ENCODE assay signal across 13 cellular contexts in the genomic region with DNA sequence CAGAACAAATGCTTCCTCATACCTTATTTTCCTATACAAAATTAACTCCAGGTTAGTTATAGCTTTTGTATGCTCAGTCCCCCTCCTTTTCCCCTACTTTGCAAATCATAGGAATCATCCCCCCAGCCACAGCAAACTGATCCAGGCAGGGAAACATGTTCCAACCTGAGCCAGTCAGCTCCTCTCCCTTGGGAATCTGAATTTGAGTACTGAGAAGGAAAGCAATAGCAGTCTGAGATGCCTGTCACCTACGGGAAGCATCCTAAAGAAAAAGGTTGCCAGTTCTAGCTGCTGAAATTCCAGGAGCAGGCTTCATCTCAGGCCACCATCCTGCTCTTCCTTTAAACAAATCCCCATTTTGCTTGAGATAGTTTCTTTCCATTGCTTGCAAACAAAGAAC. TPM values are rescaled to one million over a fixed set of nuclear protein-coding genes. Genes with fewer than 3 reads are reported as not detected.
DNase-seq lines count a peak whose midpoint lies in the region; FAIRE-seq and TF ChIP-seq lines count a peak whose summit lies in the region.
"Had no signal": no experiment of that assay in that cellular context is flagged by ENCODE, and none has a peak within 500 bp of the region (broad histone marks: within the 10 kb centered on the region; RNA-seq: fewer than 3 reads in every experiment).

No MANE protein-coding gene starts in this region.

- H2AFZ ChIP-seq in keratinocyte (ENCODE audit: control insufficient read depth, low read length), result no peak overlapping the region

- no peaks in the 10 kb centered on the region for H4K20me1 ChIP-seq in keratinocyte (ENCODE audit: control insufficient read depth, extremely low read depth, insufficient read depth, low read length)

- peak overlapping the region; percentile 8 for H3K9ac ChIP-seq in keratinocyte (ENCODE audit: control insufficient read depth, extremely low read depth, insufficient read depth, low read length)

- dilution Hi-C loops in keratinocyte (cut with MboI; ENCODE audit: extremely low pct_ligation_motif_present, low sequenced_read_pairs), result no loop called here

- H3K36me3 ChIP-seq in keratinocyte (ENCODE audit: control insufficient read depth in 2 of 2, extremely low read depth in 1 of 2, insufficient read depth in 2 of 2, low read length in 2 of 2) (peaks cover 2 to 7% of the 10 kb centered on the region in 2 experiments), HAP-1 (replicated peaks) (peaks cover 10% of the 10 kb centered on the region)

- in situ Hi-C loops in HAP-1 (cut with MboI; ENCODE audit: low sequenced_read_pairs), result no loop called here

- H3K9me3 ChIP-seq in keratinocyte (ENCODE audit: control insufficient read depth, low read depth, low read length) (no peaks in the 10 kb centered on the region), HAP-1 (no peaks in the 10 kb centered on the region)
- H3K9me3 ChIP-seq: left lung had no signal

- DNase-seq in DMS153 (lab: John Stamatoyannopoulos, UW) (peak; percentile 10), DMS153 treated with DMSO at 0.1 percent for 48 hours (lab: John Stamatoyannopoulos, UW; ENCODE audit: unreplicated experiment) (no peak), astrocyte of the hippocampus (ENCODE audit: low read depth, low spot score) (peak; percentile 17), keratinocyte (ENCODE audit: low read depth, low spot score) (no peak), CD1c-positive myeloid dendritic cell (ENCODE audit: extremely low spot score) (no peak), NCI-H345 (lab: John Stamatoyannopoulos, UW) (no peak), HAP-1 (ENCODE audit: low spot score in 2 of 2) (no peak)
- DNase-seq: activated T-cell treated with anti-CD3 and anti-CD28 coated beads, Interleukin-2, amount 50 U/mL, for 48 hours; left lung; NCI-H774; T-helper 2 cell had no signal

- H3K4me3 ChIP-seq in keratinocyte (ENCODE audit: control insufficient read depth in 2 of 3, extremely low read depth in 1 of 3, insufficient read depth in 2 of 3, low read depth in 1 of 3, low read length in 3 of 3) (no peak overlapping the region), HAP-1 (no peak overlapping the region)
- H3K4me3 ChIP-seq: left lung had no signal

- H3K27me3 ChIP-seq in keratinocyte (ENCODE audit: control insufficient read depth, extremely low read depth, insufficient read depth, low read length) (no peaks in the 10 kb centered on the region), HAP-1 (ENCODE audit: low read depth) (no peaks in the 10 kb centered on the region)
- H3K27me3 ChIP-seq: left lung had no signal

- no peaks in the 10 kb centered on the region for H3K9me1 ChIP-seq in keratinocyte (ENCODE audit: control insufficient read depth, extremely low read depth, insufficient read depth, low read length)

- H3K79me2 ChIP-seq in keratinocyte (ENCODE audit: control insufficient read depth, insufficient read depth, low read length), result peaks cover 88% of the 10 kb centered on the region

- H3K4me2 ChIP-seq in keratinocyte (ENCODE audit: control insufficient read depth, extremely low read depth, insufficient read depth, low read depth, low read length), result peak overlapping the region; percentile 24

- peaks cover 22% of the 10 kb centered on the region for H3K4me1 ChIP-seq in keratinocyte (ENCODE audit: control insufficient read depth, extremely low read depth, insufficient read depth, low read length)
- H3K4me1 ChIP-seq in HAP-1, result peaks cover 39% of the 10 kb centered on the region

- H3K27ac ChIP-seq in keratinocyte (ENCODE audit: control insufficient read depth, insufficient read depth, low read length) (peak overlapping the region; percentile 4), temporal lobe (ENCODE audit: low read depth, low read length) (peak overlapping the region; percentile 87)
- H3K27ac ChIP-seq: 22Rv1 had no signal

- TF ChIP-seq CTCF in keratinocyte (optimal IDR thresholded peaks at IDR 0.05 in 1 of 3, IDR thresholded peaks at IDR 0.05 in 1 of 3, conservative IDR thresholded peaks at IDR 0.05 in 1 of 3; ENCODE audit: extremely low read depth in 1 of 3, insufficient read depth in 2 of 3, low read length in 3 of 3), result no peak

- FAIRE-seq in keratinocyte (lab: Jason Lieb, UNC), result peak; percentile 71

RNA-seq across cellular contexts. Expression of gene ADSS2, which starts 6.9 kb away (rescaled TPM):
- 26.0 to 53.5 TPM (median 30.0 TPM) in 3 replicates for polyA plus RNA-seq in keratinocyte
- polyA plus RNA-seq in keratinocyte (2011; ENCODE audit: low read depth), result 46.3 TPM
- polyA plus RNA-seq in keratinocyte (2011; cell fraction: cytosol; rRNA removed), result 29.6 and 42.4 TPM in 2 replicates
- 22.5 and 36.5 TPM in 2 replicates for polyA plus RNA-seq in keratinocyte (2011; cell fraction: nucleus; rRNA removed)
- 32.3 TPM in 2 replicates for polyA plus RNA-seq in keratinocyte (2012; ENCODE audit: low replicate concordance)
- 2.1 to 21.5 TPM (median 9.4 TPM) in 3 replicates for polyA minus RNA-seq in keratinocyte
- 22.6 TPM for polyA minus RNA-seq in keratinocyte (2011; cell fraction: cytosol; rRNA and poly(A)+ RNA removed)
- 20.2 and 27.1 TPM in 2 replicates for polyA minus RNA-seq in keratinocyte (2011; cell fraction: nucleus; rRNA and poly(A)+ RNA removed)
- 46.0 TPM for total RNA-seq in temporal lobe

RNA-seq across cellular contexts. Expression of gene CATSPERE, which starts 16.2 kb away (rescaled TPM):
- 0.12 to 0.64 TPM (median 0.42 TPM) in 3 replicates for polyA plus RNA-seq in keratinocyte
- not detected for polyA plus RNA-seq in keratinocyte (2011; ENCODE audit: low read depth)
- polyA plus RNA-seq in keratinocyte (2011; cell fraction: cytosol; rRNA removed), result 0.06 and 0.32 TPM in 2 replicates
- 1.3 and 2.2 TPM in 2 replicates for polyA plus RNA-seq in keratinocyte (2011; cell fraction: nucleus; rRNA removed)
- polyA plus RNA-seq in keratinocyte (2012; ENCODE audit: low replicate concordance), result 0.22 and 0.27 TPM in 2 replicates
- polyA minus RNA-seq in keratinocyte, result 0.56 to 2.6 TPM in 2 of 3 replicates, not detected in the other
- not detected for polyA minus RNA-seq in keratinocyte (2011; cell fraction: cytosol; rRNA and poly(A)+ RNA removed)
- polyA minus RNA-seq in keratinocyte (2011; cell fraction: nucleus; rRNA and poly(A)+ RNA removed), result 1.1 and 3.0 TPM in 2 replicates
- 1.2 TPM for total RNA-seq in temporal lobe

Comparison
In these comparisons a context has a peak if more than half of its experiments do, and no peak if none do; other contexts are left out.
1. DNase-seq: peak in DMS153 (single experiment) and astrocyte of the hippocampus (single experiment); none in DMS153 treated with DMSO at 0.1 percent for 48 hours (single experiment), keratinocyte (single experiment), CD1c-positive myeloid dendritic cell (single experiment), NCI-H345 (single experiment) and HAP-1 (0 of 2).